ENCODE assay signal across 1 cellular context in the genomic region with DNA sequence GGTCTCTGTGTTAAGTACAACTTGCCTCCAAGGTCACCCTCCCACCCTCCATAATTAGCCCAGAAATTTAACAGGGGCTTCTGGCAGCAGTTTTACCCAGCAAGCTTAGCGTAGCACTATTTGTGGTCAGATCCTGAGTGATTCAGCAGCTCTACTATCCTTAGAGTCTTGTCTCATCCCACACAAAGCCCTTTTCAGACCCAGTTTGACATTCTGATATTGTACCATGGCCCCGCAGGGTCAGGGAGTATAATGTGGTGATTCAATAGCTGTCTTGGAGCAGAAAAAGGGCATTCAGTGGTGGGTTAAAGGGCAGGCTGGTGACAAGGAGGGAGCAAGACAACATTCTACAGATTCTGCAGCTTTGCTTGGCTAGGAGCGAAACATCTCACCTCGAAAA.
TF ChIP-seq lines count a peak whose summit lies in the region.

No MANE protein-coding gene starts in this region.

TF ChIP-seq in GM23338, 12 proteins besides CTCF, POLR2A, EP300 and RAD21 (continued from another document):
- TF ChIP-seq, protein P1, sequence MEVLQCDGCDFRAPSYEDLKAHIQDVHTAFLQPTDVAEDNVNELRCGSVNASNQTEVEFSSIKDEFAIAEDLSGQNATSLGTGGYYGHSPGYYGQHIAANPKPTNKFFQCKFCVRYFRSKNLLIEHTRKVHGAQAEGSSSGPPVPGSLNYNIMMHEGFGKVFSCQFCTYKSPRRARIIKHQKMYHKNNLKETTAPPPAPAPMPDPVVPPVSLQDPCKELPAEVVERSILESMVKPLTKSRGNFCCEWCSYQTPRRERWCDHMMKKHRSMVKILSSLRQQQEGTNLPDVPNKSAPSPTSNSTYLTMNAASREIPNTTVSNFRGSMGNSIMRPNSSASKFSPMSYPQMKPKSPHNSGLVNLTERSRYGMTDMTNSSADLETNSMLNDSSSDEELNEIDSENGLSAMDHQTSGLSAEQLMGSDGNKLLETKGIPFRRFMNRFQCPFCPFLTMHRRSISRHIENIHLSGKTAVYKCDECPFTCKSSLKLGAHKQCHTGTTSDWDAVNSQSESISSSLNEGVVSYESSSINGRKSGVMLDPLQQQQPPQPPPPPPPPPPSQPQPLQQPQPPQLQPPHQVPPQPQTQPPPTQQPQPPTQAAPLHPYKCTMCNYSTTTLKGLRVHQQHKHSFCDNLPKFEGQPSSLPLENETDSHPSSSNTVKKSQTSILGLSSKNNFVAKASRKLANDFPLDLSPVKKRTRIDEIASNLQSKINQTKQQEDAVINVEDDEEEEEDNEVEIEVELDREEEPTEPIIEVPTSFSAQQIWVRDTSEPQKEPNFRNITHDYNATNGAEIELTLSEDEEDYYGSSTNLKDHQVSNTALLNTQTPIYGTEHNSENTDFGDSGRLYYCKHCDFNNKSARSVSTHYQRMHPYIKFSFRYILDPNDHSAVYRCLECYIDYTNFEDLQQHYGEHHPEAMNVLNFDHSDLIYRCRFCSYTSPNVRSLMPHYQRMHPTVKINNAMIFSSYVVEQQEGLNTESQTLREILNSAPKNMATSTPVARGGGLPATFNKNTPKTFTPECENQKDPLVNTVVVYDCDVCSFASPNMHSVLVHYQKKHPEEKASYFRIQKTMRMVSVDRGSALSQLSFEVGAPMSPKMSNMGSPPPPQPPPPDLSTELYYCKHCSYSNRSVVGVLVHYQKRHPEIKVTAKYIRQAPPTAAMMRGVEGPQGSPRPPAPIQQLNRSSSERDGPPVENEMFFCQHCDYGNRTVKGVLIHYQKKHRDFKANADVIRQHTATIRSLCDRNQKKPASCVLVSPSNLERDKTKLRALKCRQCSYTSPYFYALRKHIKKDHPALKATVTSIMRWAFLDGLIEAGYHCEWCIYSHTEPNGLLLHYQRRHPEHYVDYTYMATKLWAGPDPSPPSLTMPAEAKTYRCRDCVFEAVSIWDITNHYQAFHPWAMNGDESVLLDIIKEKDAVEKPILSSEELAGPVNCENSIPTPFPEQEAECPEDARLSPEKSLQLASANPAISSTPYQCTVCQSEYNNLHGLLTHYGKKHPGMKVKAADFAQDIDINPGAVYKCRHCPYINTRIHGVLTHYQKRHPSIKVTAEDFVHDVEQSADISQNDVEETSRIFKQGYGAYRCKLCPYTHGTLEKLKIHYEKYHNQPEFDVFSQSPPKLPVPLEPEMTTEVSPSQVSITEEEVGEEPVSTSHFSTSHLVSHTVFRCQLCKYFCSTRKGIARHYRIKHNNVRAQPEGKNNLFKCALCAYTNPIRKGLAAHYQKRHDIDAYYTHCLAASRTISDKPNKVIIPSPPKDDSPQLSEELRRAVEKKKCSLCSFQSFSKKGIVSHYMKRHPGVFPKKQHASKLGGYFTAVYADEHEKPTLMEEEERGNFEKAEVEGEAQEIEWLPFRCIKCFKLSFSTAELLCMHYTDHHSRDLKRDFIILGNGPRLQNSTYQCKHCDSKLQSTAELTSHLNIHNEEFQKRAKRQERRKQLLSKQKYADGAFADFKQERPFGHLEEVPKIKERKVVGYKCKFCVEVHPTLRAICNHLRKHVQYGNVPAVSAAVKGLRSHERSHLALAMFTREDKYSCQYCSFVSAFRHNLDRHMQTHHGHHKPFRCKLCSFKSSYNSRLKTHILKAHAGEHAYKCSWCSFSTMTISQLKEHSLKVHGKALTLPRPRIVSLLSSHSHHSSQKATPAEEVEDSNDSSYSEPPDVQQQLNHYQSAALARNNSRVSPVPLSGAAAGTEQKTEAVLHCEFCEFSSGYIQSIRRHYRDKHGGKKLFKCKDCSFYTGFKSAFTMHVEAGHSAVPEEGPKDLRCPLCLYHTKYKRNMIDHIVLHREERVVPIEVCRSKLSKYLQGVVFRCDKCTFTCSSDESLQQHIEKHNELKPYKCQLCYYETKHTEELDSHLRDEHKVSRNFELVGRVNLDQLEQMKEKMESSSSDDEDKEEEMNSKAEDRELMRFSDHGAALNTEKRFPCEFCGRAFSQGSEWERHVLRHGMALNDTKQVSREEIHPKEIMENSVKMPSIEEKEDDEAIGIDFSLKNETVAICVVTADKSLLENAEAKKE (CRISPR knock-in tag; IDR thresholded peaks at IDR 0.05), result no peak
